Comparison of ENCODE assay signal across 8 cellular contexts in genomic region chr13:27374650-27375049, GRCh38. TPM values are rescaled to one million over a fixed set of nuclear protein-coding genes. Genes with fewer than 3 reads are reported as not detected.
DNase-seq lines count a peak whose midpoint lies in the region; ATAC-seq and TF ChIP-seq lines count a peak whose summit lies in the region.

No MANE protein-coding gene starts in this region.

- no peak overlapping the region for H3K4me3 ChIP-seq in foreskin fibroblast (ENCODE audit: low read depth in 1 of 2, low read length in 2 of 2)

- peak; percentile 74 for ATAC-seq in GM18868 (IDR thresholded peaks at IDR 0.05; ENCODE audit: unreplicated experiment)
- no peak for ATAC-seq in GM18909 (IDR thresholded peaks at IDR 0.05; ENCODE audit: poor library complexity, unreplicated experiment)

- DNase-seq in AG09319 (ENCODE audit: extremely low read depth, low read depth), result peak; percentile 40
- peak; percentile 77 for DNase-seq in LoVo (ENCODE audit: low spot score)
- peak; percentile 65 for DNase-seq in RPMI8226
- peak; percentile 79 for DNase-seq in activated effector memory CD4-positive, alpha-beta T cell treated with anti-CD3 and anti-CD28 coated beads, Interleukin-2, amount 50 U/mL, for 16 hours
- peak; percentile 80 to 93 for DNase-seq in foreskin fibroblast
- peak; percentile 7 for DNase-seq in occipital lobe (lab: John Stamatoyannopoulos, UW)

- peak; percentile 71 for TF ChIP-seq CTCF in AG09319 (IDR thresholded peaks at IDR 0.05; ENCODE audit: low read depth, low read length)
- peak; percentile 77 for TF ChIP-seq CTCF in foreskin fibroblast (IDR thresholded peaks at IDR 0.05; ENCODE audit: low read depth, low read length)

RNA-seq across cellular contexts. Expression of gene GTF3A, which starts 49.8 kb away (rescaled TPM):
- 68.0 TPM for total RNA-seq in occipital lobe

Comparison
In these comparisons a context has a peak if more than half of its experiments do, and no peak if none do; other contexts are left out.
1. DNase-seq: peak in every context shown above with its lines; median percentile 86 in foreskin fibroblast; 79 in activated effector memory CD4-positive, alpha-beta T cell treated with anti-CD3 and anti-CD28 coated beads, Interleukin-2, amount 50 U/mL, for 16 hours; 77 in LoVo; 65 in RPMI8226; 40 in AG09319; 7 in occipital lobe.